ENCODE assay signal across 18 cellular contexts in the genomic region with DNA sequence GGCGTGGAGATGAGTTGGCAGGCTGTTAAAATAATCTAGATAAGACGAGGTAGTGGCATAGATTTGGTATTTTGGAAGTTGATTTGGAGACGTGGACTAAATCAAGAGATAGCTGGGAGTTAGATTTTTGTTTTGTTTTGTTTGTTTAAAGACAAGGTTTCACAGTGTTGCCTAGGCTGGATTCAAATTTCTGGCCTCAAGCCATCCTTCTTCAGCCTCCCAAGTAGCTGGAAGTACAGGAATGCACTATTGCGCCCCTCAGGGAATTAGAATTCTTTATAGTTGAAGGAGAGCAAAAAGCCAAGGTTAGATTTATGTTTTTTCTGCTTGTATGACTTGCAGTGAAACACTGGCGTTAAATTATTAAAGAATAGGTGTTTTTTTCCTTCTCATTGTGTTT. TPM values are rescaled to one million over a fixed set of nuclear protein-coding genes. Genes with fewer than 3 reads are reported as not detected.
DNase-seq lines count a peak whose midpoint lies in the region; ATAC-seq, FAIRE-seq and TF ChIP-seq lines count a peak whose summit lies in the region.
"Had no signal": no experiment of that assay in that cellular context is flagged by ENCODE, and none has a peak within 500 bp of the region (broad histone marks: within the 10 kb centered on the region; RNA-seq: fewer than 3 reads in every experiment).

No MANE protein-coding gene starts in this region.

- H3K27ac Mint-ChIP-seq in MCF 10A (ENCODE audit: low read depth, unreplicated experiment): peak overlapping the region; percentile 5
- peak overlapping the region; percentile 16 for H3K27ac Mint-ChIP-seq in astrocyte (ENCODE audit: unreplicated experiment)
- H3K27ac Mint-ChIP-seq in type B pancreatic cell: peak overlapping the region; percentile 62
- H3K27ac Mint-ChIP-seq: activated CD8-positive, alpha-beta T cell treated with anti-CD3 and anti-CD28 coated beads for 36 hours; activated naive CD4-positive, alpha-beta T cell treated with anti-CD3 and anti-CD28 coated beads, Interleukin-2, amount 10 ng/mL, durations not matched to agents 7 days and 5 days; T-helper 2 cell treated with Interferon-gamma antibody and Interleukin-4, amounts not matched to agents 5 μg/mL and 100 μg/mL, for 36 hours had no signal

- no peak overlapping the region for H3K4me3 ChIP-seq in breast epithelium
- H3K4me3 ChIP-seq in astrocyte (ENCODE audit: insufficient read depth, low read depth, low read length): no peak overlapping the region
- no peak overlapping the region for H3K4me3 ChIP-seq in left lung
- H3K4me3 ChIP-seq: heart right ventricle had no signal

- H3K36me3 ChIP-seq in breast epithelium (no peaks in the 10 kb centered on the region), astrocyte (ENCODE audit: insufficient read depth, low read length) (peaks cover 59% of the 10 kb centered on the region), left lung (peaks cover 12 to 98% of the 10 kb centered on the region in 2 donors)

- DNase-seq in MCF 10A (ENCODE audit: unreplicated experiment) (peak; percentile 34), breast epithelium (ENCODE audit: low spot score in 2 of 2) (no peak), astrocyte (ENCODE audit: low read depth) (peak; percentile 23), left lung (no peak), type B pancreatic cell (ENCODE audit: extremely low spot score, unreplicated experiment) (no peak), NCI-H524 (lab: John Stamatoyannopoulos, UW) (no peak), amygdala (lab: John Stamatoyannopoulos, UW) (no peak), NCI-H1436 treated with DMSO at 0.1 percent for 48 hours (lab: John Stamatoyannopoulos, UW) (no peak)
- DNase-seq: activated CD8-positive, alpha-beta T cell treated with anti-CD3 and anti-CD28 coated beads for 36 hours; activated naive CD4-positive, alpha-beta T cell treated with anti-CD3 and anti-CD28 coated beads, Interleukin-2, amount 10 ng/mL, durations not matched to agents 7 days and 5 days; DMS79; effector memory CD4-positive, alpha-beta T cell; heart right ventricle; MM.1S had no signal

- H3K4me1 ChIP-seq in breast epithelium (no peaks in the 10 kb centered on the region), astrocyte (ENCODE audit: insufficient read depth, low read length) (no peaks in the 10 kb centered on the region), left lung (no peaks in the 10 kb centered on the region)

- CTCF ChIA-PET in MCF 10A (lab: Yijun Ruan, JAX): no interaction called here

- no TSS peak for BruUV-seq in MCF 10A (replicated peaks; lab: Mats Ljungman, UMichigan)

- H3K36me3 Mint-ChIP-seq in MCF 10A (ENCODE audit: insufficient read depth, unreplicated experiment): peaks cover 99% of the 10 kb centered on the region
- peaks cover 24% of the 10 kb centered on the region for H3K36me3 Mint-ChIP-seq in astrocyte (ENCODE audit: low read depth, unreplicated experiment)
- peaks cover 50% of the 10 kb centered on the region for H3K36me3 Mint-ChIP-seq in type B pancreatic cell

- no peaks in the 10 kb centered on the region for H3K27me3 ChIP-seq in breast epithelium
- H3K27me3 ChIP-seq in astrocyte (ENCODE audit: insufficient read depth, low read length): no peaks in the 10 kb centered on the region
- H3K27me3 ChIP-seq in left lung: no peaks in the 10 kb centered on the region
- H3K27me3 ChIP-seq: heart right ventricle had no signal

- no peak overlapping the region for H3K9ac ChIP-seq in astrocyte (ENCODE audit: low read length)

- intact Hi-C loops in MCF 10A (cut with micrococcal nuclease) (no loop called here), breast epithelium (cut with DNase I; ENCODE audit: low total_unique reads) (no loop called here), left lung (cut with DNase I) (no loop called here)

- peaks cover 39% of the 10 kb centered on the region for H4K20me1 ChIP-seq in astrocyte (ENCODE audit: insufficient read depth, low read length)

- peaks cover 6% of the 10 kb centered on the region for H3K79me2 ChIP-seq in astrocyte (ENCODE audit: insufficient read depth, low read length)

- H3K27ac ChIP-seq in breast epithelium (no peak overlapping the region), astrocyte (ENCODE audit: low read depth, low read length) (no peak overlapping the region), left lung (no peak overlapping the region)
- H3K27ac ChIP-seq: heart right ventricle, HL-60 had no signal

- peak; percentile 47 for ATAC-seq in left lung
- ATAC-seq: activated CD8-positive, alpha-beta T cell treated with anti-CD3 and anti-CD28 coated beads for 36 hours; left lobe of liver had no signal

- no peaks in the 10 kb centered on the region for H3K9me3 Mint-ChIP-seq in MCF 10A (ENCODE audit: unreplicated experiment)
- H3K9me3 Mint-ChIP-seq in astrocyte (ENCODE audit: unreplicated experiment): no peaks in the 10 kb centered on the region
- no peaks in the 10 kb centered on the region for H3K9me3 Mint-ChIP-seq in type B pancreatic cell
- H3K9me3 Mint-ChIP-seq: activated CD8-positive, alpha-beta T cell treated with anti-CD3 and anti-CD28 coated beads for 36 hours; activated naive CD4-positive, alpha-beta T cell treated with anti-CD3 and anti-CD28 coated beads, Interleukin-2, amount 10 ng/mL, durations not matched to agents 7 days and 5 days had no signal

- no peaks in the 10 kb centered on the region for H3K27me3 Mint-ChIP-seq in MCF 10A (ENCODE audit: insufficient read depth, unreplicated experiment)
- no peaks in the 10 kb centered on the region for H3K27me3 Mint-ChIP-seq in astrocyte (ENCODE audit: low read depth, unreplicated experiment)
- no peaks in the 10 kb centered on the region for H3K27me3 Mint-ChIP-seq in type B pancreatic cell
- H3K27me3 Mint-ChIP-seq: activated CD8-positive, alpha-beta T cell treated with anti-CD3 and anti-CD28 coated beads for 36 hours; activated naive CD4-positive, alpha-beta T cell treated with anti-CD3 and anti-CD28 coated beads, Interleukin-2, amount 10 ng/mL, durations not matched to agents 7 days and 5 days had no signal

- FAIRE-seq in astrocyte (lab: Jason Lieb, UNC): no peak
- FAIRE-seq: H1 had no signal

- H3K4me2 ChIP-seq in astrocyte (ENCODE audit: low read length): no peak overlapping the region

- POLR2A ChIA-PET in MCF 10A (lab: Yijun Ruan, JAX): interaction anchor here (0.9 to 2.7 kb wide), 4 partner anchors 10 to 19 kb away, joined by 3 to 7 read pairs (median 3); no protein-coding TSS in a partner anchor

- no peak for TF ChIP-seq POLR2A in breast epithelium (IDR thresholded peaks at IDR 0.05)

- H2AFZ ChIP-seq in astrocyte (ENCODE audit: low read depth, low read length): no peak overlapping the region

- no peaks in the 10 kb centered on the region for H3K9me3 ChIP-seq in breast epithelium
- H3K9me3 ChIP-seq in astrocyte (ENCODE audit: insufficient read depth, low read depth, low read length): no peaks in the 10 kb centered on the region
- no peaks in the 10 kb centered on the region for H3K9me3 ChIP-seq in left lung
- H3K9me3 ChIP-seq: heart right ventricle had no signal

- no peaks in the 10 kb centered on the region for H3K4me1 Mint-ChIP-seq in MCF 10A (ENCODE audit: insufficient read depth, unreplicated experiment)
- no peaks in the 10 kb centered on the region for H3K4me1 Mint-ChIP-seq in astrocyte (ENCODE audit: low read depth, unreplicated experiment)
- H3K4me1 Mint-ChIP-seq in type B pancreatic cell (ENCODE audit: unreplicated experiment): no peaks in the 10 kb centered on the region
- H3K4me1 Mint-ChIP-seq: activated naive CD4-positive, alpha-beta T cell treated with anti-CD3 and anti-CD28 coated beads, Interleukin-2, amount 10 ng/mL, durations not matched to agents 7 days and 5 days had no signal

- H3K4me3 Mint-ChIP-seq in MCF 10A (ENCODE audit: unreplicated experiment) (no peak overlapping the region), astrocyte (ENCODE audit: unreplicated experiment) (no peak overlapping the region), type B pancreatic cell (no peak overlapping the region)
- H3K4me3 Mint-ChIP-seq: activated CD8-positive, alpha-beta T cell treated with anti-CD3 and anti-CD28 coated beads for 36 hours; activated naive CD4-positive, alpha-beta T cell treated with anti-CD3 and anti-CD28 coated beads, Interleukin-2, amount 10 ng/mL, durations not matched to agents 7 days and 5 days; T-helper 2 cell treated with Interferon-gamma antibody and Interleukin-4, amounts not matched to agents 5 μg/mL and 100 μg/mL, for 36 hours had no signal

- TF ChIP-seq CTCF in MCF 10A (IDR thresholded peaks at IDR 0.05; ENCODE audit: unreplicated experiment) (no peak), breast epithelium (IDR thresholded peaks at IDR 0.05) (no peak), astrocyte (IDR thresholded peaks at IDR 0.05; ENCODE audit: insufficient read depth, low read depth, low read length) (no peak), left lung (IDR thresholded peaks at IDR 0.05) (no peak), type B pancreatic cell (conservative IDR thresholded peaks at IDR 0.05) (no peak)

RNA-seq across cellular contexts. Expression of a gene that starts 22.3 kb away (rescaled TPM):
- 358 and 423 TPM in 2 replicates for total RNA-seq in MCF 10A (2022)
- 10 to 100 TPM; 51.8 to 74.9 (median 73.4) TPM for total RNA-seq in breast epithelium
- 102 and 122 TPM in 2 replicates for total RNA-seq in astrocyte
- total RNA-seq in left lung: 10 to 100 TPM; 75.0 to 97.7 TPM
- total RNA-seq in type B pancreatic cell (ENCODE audit: low replicate concordance): 153 and 232 TPM in 2 replicates

RNA-seq across cellular contexts. Expression of a gene that starts 43.7 kb away (rescaled TPM):
- 68.2 and 69.8 TPM in 2 replicates for total RNA-seq in MCF 10A (2022)
- total RNA-seq in breast epithelium: 10 to 100 TPM; 22.7 to 37.8 (median 28.8) TPM
- total RNA-seq in astrocyte: 34.1 and 36.2 TPM in 2 replicates
- 10 to 100 TPM; 31.9 to 32.8 TPM for total RNA-seq in left lung
- total RNA-seq in type B pancreatic cell (ENCODE audit: low replicate concordance): 30.3 and 37.4 TPM in 2 replicates

RNA-seq across cellular contexts. Expression of a gene that starts 43.7 kb away (rescaled TPM):
- total RNA-seq in MCF 10A (2022) (148 and 156 TPM in 2 replicates), breast epithelium (100 to 1,000 TPM; 102 to 154 (median 124) TPM), astrocyte (87.4 and 87.6 TPM in 2 replicates), left lung (10 to 100 TPM; 60.0 to 71.4 TPM), type B pancreatic cell (ENCODE audit: low replicate concordance) (90.0 and 95.5 TPM in 2 replicates)

Comparison
In these comparisons a context has a peak if more than half of its experiments do, and no peak if none do; other contexts are left out.
1. DNase-seq: peak in MCF 10A (single experiment) and astrocyte (single experiment); none in breast epithelium (0 of 2), left lung (0 of 2), type B pancreatic cell (single experiment), NCI-H524 (0 of 2), amygdala (0 of 56) and NCI-H1436 treated with DMSO at 0.1 percent for 48 hours (single experiment).
2. H3K27ac Mint-ChIP-seq: peak in every context shown above with its lines; median percentile 62 in type B pancreatic cell; 16 in astrocyte; 5 in MCF 10A.